In the genomic region with DNA sequence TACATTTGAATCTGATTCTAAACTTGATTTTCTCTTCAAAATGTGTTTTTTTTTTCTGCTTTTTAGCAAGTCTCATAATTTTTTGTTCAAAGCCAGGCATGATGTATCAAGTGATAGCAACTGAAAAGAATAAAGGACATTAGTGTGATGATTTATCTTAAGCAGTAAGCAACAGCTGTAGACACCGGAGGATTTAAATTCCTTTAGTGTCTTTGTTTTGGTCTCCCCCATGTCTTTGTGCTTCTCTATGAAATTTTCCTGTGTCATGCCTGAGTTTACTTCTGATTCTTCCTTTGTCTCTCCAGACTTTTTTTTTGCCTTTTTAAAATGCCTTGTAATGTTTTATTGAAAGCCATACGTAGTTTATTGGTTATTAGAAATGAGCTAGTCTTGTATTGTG, we compare ENCODE assay signal across 28 cellular contexts.
DNase-seq lines count a peak whose midpoint lies in the region; ATAC-seq and TF ChIP-seq lines count a peak whose summit lies in the region.
"Had no signal": no experiment of that assay in that cellular context is flagged by ENCODE, and none has a peak within 500 bp of the region (broad histone marks: within the 10 kb centered on the region; RNA-seq: fewer than 3 reads in every experiment).

No MANE protein-coding gene starts in this region.

- H3K4me3 Mint-ChIP-seq in neural crest cell: no peak overlapping the region
- no peak overlapping the region for H3K4me3 Mint-ChIP-seq in activated CD4-positive, alpha-beta T cell treated with anti-CD3 and anti-CD28 coated beads, Interleukin-2, amount 10 ng/mL, durations not matched to agents 7 days and 5 days
- H3K4me3 Mint-ChIP-seq: B cell; CD8-positive, alpha-beta T cell; GM23338; HFFc6; IgD-negative memory B cell had no signal

- peak overlapping the region; percentile 0 for H3K27ac Mint-ChIP-seq in neural crest cell (ENCODE audit: unreplicated experiment)
- H3K27ac Mint-ChIP-seq in activated CD4-positive, alpha-beta T cell treated with anti-CD3 and anti-CD28 coated beads, Interleukin-2, amount 10 ng/mL, durations not matched to agents 7 days and 5 days: no peak overlapping the region
- H3K27ac Mint-ChIP-seq: B cell; CD8-positive, alpha-beta T cell; HFFc6; IgD-negative memory B cell had no signal

- H3K9me3 Mint-ChIP-seq in neural crest cell: peaks cover 16% of the 10 kb centered on the region
- H3K9me3 Mint-ChIP-seq in activated CD4-positive, alpha-beta T cell treated with anti-CD3 and anti-CD28 coated beads, Interleukin-2, amount 10 ng/mL, durations not matched to agents 7 days and 5 days: peaks cover 18% of the 10 kb centered on the region

- H3K4me1 Mint-ChIP-seq in neural crest cell: peaks cover 6% of the 10 kb centered on the region
- H3K4me1 Mint-ChIP-seq in activated CD4-positive, alpha-beta T cell treated with anti-CD3 and anti-CD28 coated beads, Interleukin-2, amount 10 ng/mL, durations not matched to agents 7 days and 5 days: no peaks in the 10 kb centered on the region
- H3K4me1 Mint-ChIP-seq: B cell, GM23338, IgD-negative memory B cell had no signal

- H3K4me3 ChIP-seq in SJCRH30 (no peak overlapping the region), fibroblast of villous mesenchyme (ENCODE audit: low read depth, low read length) (no peak overlapping the region)
- H3K4me3 ChIP-seq: GM12878, GM23338, HAP-1 had no signal

- peak overlapping the region; percentile 90 for H3K27ac ChIP-seq in SJCRH30
- H3K27ac ChIP-seq: C4-2B, KMS-11 had no signal

- no peaks in the 10 kb centered on the region for H3K27me3 ChIP-seq in SJCRH30

- H3K36me3 Mint-ChIP-seq in neural crest cell (ENCODE audit: low read depth): peaks cover 19% of the 10 kb centered on the region
- H3K36me3 Mint-ChIP-seq in activated CD4-positive, alpha-beta T cell treated with anti-CD3 and anti-CD28 coated beads, Interleukin-2, amount 10 ng/mL, durations not matched to agents 7 days and 5 days (ENCODE audit: low read depth): no peaks in the 10 kb centered on the region
- H3K36me3 Mint-ChIP-seq: CD8-positive, alpha-beta T cell; IgD-negative memory B cell had no signal

- H3K9me3 ChIP-seq in SJCRH30 (replicated peaks): 0 out of 2 replicates have a peak, but pooled peaks cover 3% of the 10 kb centered on the region

- H3K4me1 ChIP-seq in SJCRH30: peaks cover 24% of the 10 kb centered on the region
- H3K4me1 ChIP-seq: Caco-2 had no signal

- POLR2A ChIA-PET in activated CD4-positive, alpha-beta T cell treated with anti-CD3 and anti-CD28 coated beads, Interleukin-2, amount 10 ng/mL, durations not matched to agents 7 days and 5 days (lab: Charles Lee): no interaction called here

- no peak for ATAC-seq in HG03135 (IDR thresholded peaks at IDR 0.05; ENCODE audit: unreplicated experiment)
- no peak for ATAC-seq in HG02623 (IDR thresholded peaks at IDR 0.05; ENCODE audit: unreplicated experiment)
- ATAC-seq: CD8-positive, alpha-beta T cell; GM12878; GM23338; PC-3 had no signal

- no peaks in the 10 kb centered on the region for H3K36me3 ChIP-seq in SJCRH30
- H3K36me3 ChIP-seq: HAP-1 had no signal

- DNase-seq in SJCRH30 (peak; percentile 9 to 71), fibroblast of villous mesenchyme (ENCODE audit: low read depth) (peak; percentile 13), neural crest cell (ENCODE audit: low read depth, low spot score) (no peak), T-helper 2 cell (no peak)
- DNase-seq in activated CD4-positive, alpha-beta T cell treated with anti-CD3 and anti-CD28 coated beads, Interleukin-2, amount 10 ng/mL, durations not matched to agents 7 days and 5 days: no peak
- DNase-seq: Caco-2; CD8-positive, alpha-beta T cell; DMS 273 treated with DMSO at 0.1 percent for 48 hours; DMS79; EL; GDM1; HFFc6; NCI-H1048; NCI-H1417; NCI-H1694 treated with DMSO at 0.1 percent for 48 hours; NCI-H2081; NCI-H2227 treated with DMSO at 0.1 percent for 48 hours; NCI-H69 had no signal

- TF ChIP-seq CTCF in fibroblast of villous mesenchyme (IDR thresholded peaks at IDR 0.05; ENCODE audit: insufficient read depth, low read depth, low read length) (no peak), neural crest cell (conservative IDR thresholded peaks at IDR 0.05) (no peak)

- CTCF ChIA-PET in activated CD4-positive, alpha-beta T cell treated with anti-CD3 and anti-CD28 coated beads, Interleukin-2, amount 10 ng/mL, durations not matched to agents 7 days and 5 days (lab: Charles Lee): no interaction called here

- no peaks in the 10 kb centered on the region for H3K27me3 Mint-ChIP-seq in neural crest cell (ENCODE audit: low read depth)
- no peaks in the 10 kb centered on the region for H3K27me3 Mint-ChIP-seq in activated CD4-positive, alpha-beta T cell treated with anti-CD3 and anti-CD28 coated beads, Interleukin-2, amount 10 ng/mL, durations not matched to agents 7 days and 5 days
- H3K27me3 Mint-ChIP-seq: B cell, IgD-negative memory B cell had no signal

Comparison
In these comparisons a context has a peak if more than half of its experiments do, and no peak if none do; other contexts are left out.
1. DNase-seq: peak in SJCRH30 (2 of 2) and fibroblast of villous mesenchyme (single experiment); none in neural crest cell (single experiment), T-helper 2 cell (0 of 5) and activated CD4-positive, alpha-beta T cell treated with anti-CD3 and anti-CD28 coated beads, Interleukin-2, amount 10 ng/mL, durations not matched to agents 7 days and 5 days (single experiment).